19 cellular contexts compared by ENCODE assay signal in genomic region chr1:62585481-62586155, GRCh38. TPM values are rescaled to one million over a fixed set of nuclear protein-coding genes. Genes with fewer than 3 reads are reported as not detected.
DNase-seq lines count a peak whose midpoint lies in the region; TF ChIP-seq lines count a peak whose summit lies in the region.
"Had no signal": no experiment of that assay in that cellular context is flagged by ENCODE, and none has a peak within 500 bp of the region (broad histone marks: within the 10 kb centered on the region; RNA-seq: fewer than 3 reads in every experiment).

No MANE protein-coding gene starts in this region.

- TF ChIP-seq EP300 in esophagus muscularis mucosa (IDR thresholded peaks at IDR 0.05), result no peak

- no peak overlapping the region for H3K4ac ChIP-seq in H9 (ENCODE audit: low read depth, low read length)

- TF ChIP-seq POLR2A in esophagus muscularis mucosa (IDR thresholded peaks at IDR 0.05; ENCODE audit: low read depth), result no peak

- H4K5ac ChIP-seq in H9 (ENCODE audit: insufficient read length, low read depth, low read length), result no peak overlapping the region

- H3T11ph ChIP-seq in H9 (ENCODE audit: low read length), result no peak overlapping the region

- no peaks in the 10 kb centered on the region for H3K79me2 ChIP-seq in H9 (ENCODE audit: insufficient read depth, low read length)

- H4K20me1 ChIP-seq in H9 (ENCODE audit: control insufficient read depth, insufficient read depth, insufficient read length), result no peaks in the 10 kb centered on the region

- no peaks in the 10 kb centered on the region; a peak in 1 of 5 replicates for H3K9me3 Mint-ChIP-seq in H9
- peaks cover 4% of the 10 kb centered on the region for H3K9me3 Mint-ChIP-seq in endodermal cell
- peaks cover 3% of the 10 kb centered on the region for H3K9me3 Mint-ChIP-seq in neural crest cell

- peak overlapping the region; percentile 9 for H3K4me2 ChIP-seq in H9 (ENCODE audit: insufficient read depth, insufficient read length, low read length)
- H3K4me2 ChIP-seq: PC-9 had no signal

- no peak overlapping the region for H3K23ac ChIP-seq in H9 (ENCODE audit: insufficient read length, low read depth, low read length)

- DNase-seq in H9, result no peak
- no peak for DNase-seq in endodermal cell
- DNase-seq in iPS-NIHi7 (ENCODE audit: extremely low spot score), result peak; percentile 29
- no peak for DNase-seq in neural crest cell (ENCODE audit: low read depth, low spot score)
- DNase-seq in esophagus muscularis mucosa (ENCODE audit: extremely low spot score), result no peak
- no peak for DNase-seq in SKM-1 treated with dmso at 0.1 percent for 144 hours (lab: John Stamatoyannopoulos, UW; ENCODE audit: unreplicated experiment)
- DNase-seq in hippocampal formation (lab: John Stamatoyannopoulos, UW), result no peak
- no peak for DNase-seq in LoVo (ENCODE audit: low spot score)
- DNase-seq: DMS79, GOT3, IMR-90, NCI-H1417 treated with DMSO at 0.1 percent for 48 hours, NCI-H187 treated with DMSO at 0.1 percent for 48 hours, NCI-H2227 treated with DMSO at 0.1 percent for 48 hours, NCI-H510A treated with DMSO at 0.1 percent for 48 hours, PC-9 had no signal

- H3K27me3 Mint-ChIP-seq in H9 (ENCODE audit: low read depth) (no peaks in the 10 kb centered on the region), endodermal cell (ENCODE audit: insufficient read depth) (no peaks in the 10 kb centered on the region), neural crest cell (ENCODE audit: low read depth) (no peaks in the 10 kb centered on the region)

- no peak overlapping the region for H2BK20ac ChIP-seq in H9 (ENCODE audit: low read depth, low read length, poor library complexity, severe bottlenecking)

- H3K9me3 ChIP-seq in H9 (ENCODE audit: control insufficient read depth, low read depth, low read length) (no peaks in the 10 kb centered on the region), endodermal cell (ENCODE audit: control insufficient read depth, low read length) (peaks cover 7% of the 10 kb centered on the region), esophagus muscularis mucosa (no peaks in the 10 kb centered on the region)

- H3K18ac ChIP-seq in H9 (ENCODE audit: insufficient read length, low read depth, low read length), result no peak overlapping the region

- H2AK5ac ChIP-seq in H9 (ENCODE audit: insufficient read length, low read length), result no peak overlapping the region

- H3K27me3 ChIP-seq in H9 (ENCODE audit: insufficient read depth, low read length) (no peaks in the 10 kb centered on the region), endodermal cell (ENCODE audit: control insufficient read depth, insufficient read depth, low read length, poor library complexity, severe bottlenecking) (no peaks in the 10 kb centered on the region), esophagus muscularis mucosa (no peaks in the 10 kb centered on the region)

- no peak overlapping the region for H2BK5ac ChIP-seq in H9 (ENCODE audit: insufficient read length, low read length)

- no peak overlapping the region for H2BK12ac ChIP-seq in H9 (ENCODE audit: insufficient read length, low read depth, low read length)

- H3K56ac ChIP-seq in H9 (ENCODE audit: insufficient read length, low read depth, low read length), result no peak overlapping the region

- H3K79me1 ChIP-seq in H9 (ENCODE audit: insufficient read depth, low read depth, low read length, poor library complexity, severe bottlenecking), result no peaks in the 10 kb centered on the region

- H3K27ac ChIP-seq in H9 (ENCODE audit: insufficient read length, low read depth, low read length), result peak overlapping the region; percentile 22
- H3K27ac ChIP-seq in endodermal cell (ENCODE audit: low read depth, low read length), result no peak overlapping the region
- no peak overlapping the region for H3K27ac ChIP-seq in esophagus muscularis mucosa (replicated peaks in 1 of 4)
- H3K27ac ChIP-seq: C4-2B, PC-9, RWPE1 had no signal

- no peak overlapping the region for H4K91ac ChIP-seq in H9 (ENCODE audit: insufficient read length, low read depth, low read length)

- H3K36me3 Mint-ChIP-seq in H9 (ENCODE audit: insufficient read depth in 1 of 3, low read depth in 3 of 3) (peaks cover 2 to 8% (median 7%) of the 10 kb centered on the region in 3 experiments; a peak in 5 of 7 replicates), endodermal cell (ENCODE audit: low read depth) (peaks cover 33% of the 10 kb centered on the region), neural crest cell (ENCODE audit: low read depth) (peaks cover 40% of the 10 kb centered on the region)

- no peak for TF ChIP-seq CTCF in H9 (conservative IDR thresholded peaks at IDR 0.05)
- TF ChIP-seq CTCF in endodermal cell (conservative IDR thresholded peaks at IDR 0.05), result no peak
- no peak for TF ChIP-seq CTCF in neural crest cell (conservative IDR thresholded peaks at IDR 0.05)
- TF ChIP-seq CTCF in esophagus muscularis mucosa (IDR thresholded peaks at IDR 0.05), result no peak

- H3K36me3 ChIP-seq in endodermal cell (ENCODE audit: control insufficient read depth, insufficient read depth, low read length) (peaks cover 45% of the 10 kb centered on the region), esophagus muscularis mucosa (peaks cover 0 to 21% (median 1%) of the 10 kb centered on the region in 4 donors)

- H3K4me3 Mint-ChIP-seq in H9 (no peak overlapping the region), endodermal cell (no peak overlapping the region), neural crest cell (no peak overlapping the region)

- H3K4me1 ChIP-seq in H9 (ENCODE audit: insufficient read depth, low read length) (no peaks in the 10 kb centered on the region), endodermal cell (ENCODE audit: control insufficient read depth, insufficient read depth, low read length) (no peaks in the 10 kb centered on the region), esophagus muscularis mucosa (no peaks in the 10 kb centered on the region)

- WGBS in H9 (ENCODE audit: extremely low coverage, insufficient read length, low lambda C conversion rate), result no CpG with 5 or more reads among the region's 1 CpG
- 14% methylated on average over 1 of the region's 1 CpG; no CpG with 5 or more reads in 1 of the 2 experiments for WGBS in endodermal cell (ENCODE audit: insufficient coverage in 1 of 2, insufficient read length in 1 of 2), 2 experiments
- WGBS in esophagus muscularis mucosa, result 23% methylated on average over 1 of the region's 1 CpG

- H3K27ac Mint-ChIP-seq in H9, result peak overlapping the region; percentile 86 to 95 (median 87); a peak in 6 of 7 replicates
- H3K27ac Mint-ChIP-seq in endodermal cell, result peak overlapping the region; percentile 50
- peak overlapping the region; percentile 0 for H3K27ac Mint-ChIP-seq in neural crest cell (ENCODE audit: unreplicated experiment)

- no peak overlapping the region for H2AFZ ChIP-seq in H9 (ENCODE audit: low read length)
- H2AFZ ChIP-seq: PC-9 had no signal

- no peaks in the 10 kb centered on the region for H3K23me2 ChIP-seq in H9 (ENCODE audit: insufficient read length, low read depth, low read length, poor library complexity, severe bottlenecking)

- H3K4me3 ChIP-seq in endodermal cell (ENCODE audit: low read length), result no peak overlapping the region
- no peak overlapping the region for H3K4me3 ChIP-seq in esophagus muscularis mucosa
- H3K4me3 ChIP-seq: PC-9 had no signal

- H2BK120ac ChIP-seq in H9 (ENCODE audit: low read depth, low read length, poor library complexity, severe bottlenecking), result no peak overlapping the region

- intact Hi-C loops in esophagus muscularis mucosa (cut with DNase I), result no loop called here

- no peak overlapping the region for H3K14ac ChIP-seq in H9 (ENCODE audit: insufficient read depth, low read length)

- no peak overlapping the region for H3K9ac ChIP-seq in H9 (ENCODE audit: extremely low read depth, insufficient read length, low read length)
- H3K9ac ChIP-seq in endodermal cell (ENCODE audit: extremely low read depth, low read length, poor library complexity, severe bottlenecking), result no peak overlapping the region

- H3K4me1 Mint-ChIP-seq in H9 (peaks cover 17 to 24% of the 10 kb centered on the region in 2 experiments), endodermal cell (peaks cover 7% of the 10 kb centered on the region), neural crest cell (peaks cover 5% of the 10 kb centered on the region)

- H4K8ac ChIP-seq in H9 (replicated peaks; ENCODE audit: insufficient read length, low read depth, low read length), result no peak overlapping the region

- H2BK15ac ChIP-seq in H9 (ENCODE audit: low read depth, low read length), result no peak overlapping the region

RNA-seq across cellular contexts. Expression of gene ANGPTL3, which starts 11.7 kb away (rescaled TPM):
- not detected in 2 replicates for total RNA-seq in H9 (2021)
- total RNA-seq in endodermal cell, result not detected
- polyA plus RNA-seq in endodermal cell (2013, experiment 1 of 2), result not detected
- polyA plus RNA-seq in endodermal cell (2013, experiment 2 of 2), result not detected
- total RNA-seq in neural crest cell, result not detected in 2 replicates
- total RNA-seq in esophagus muscularis mucosa, result not detected
- total RNA-seq: IMR-90, MCF 10A, PC-9 had no signal
- polyA plus RNA-seq: IMR-90 had no signal

Comparison
In these comparisons a context has a peak if more than half of its experiments do, and no peak if none do; other contexts are left out.
1. H3K27ac Mint-ChIP-seq: peak in every context shown above with its lines; median percentile 87 in H9; 50 in endodermal cell; 0 in neural crest cell.